In the genomic region with DNA sequence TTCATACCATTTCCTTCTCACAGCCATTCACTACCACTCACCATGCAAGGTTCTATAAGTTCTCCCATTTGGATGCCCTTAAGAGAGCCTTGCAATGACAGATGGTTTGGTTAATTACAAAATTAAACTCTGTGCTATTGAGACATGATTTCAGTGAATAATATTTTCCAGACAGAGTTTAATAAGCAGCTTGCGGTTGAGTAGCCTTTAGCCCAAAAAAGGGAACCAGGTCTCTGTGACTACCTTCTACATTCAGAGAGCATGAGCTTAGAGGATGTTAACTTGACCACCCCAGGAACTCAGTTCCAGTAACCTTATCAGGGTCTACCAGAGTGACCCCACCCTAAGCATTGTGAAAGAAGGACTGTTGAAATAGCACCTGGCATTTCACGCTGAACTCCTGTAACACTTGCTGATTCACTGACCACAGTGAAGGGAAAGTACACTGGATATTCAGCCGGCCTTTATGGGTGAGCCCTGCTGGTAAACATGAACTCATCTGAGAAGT, we compare ENCODE assay signal across 9 cellular contexts.
DNase-seq lines count a peak whose midpoint lies in the region; ATAC-seq, FAIRE-seq and TF ChIP-seq lines count a peak whose summit lies in the region.
"Had no signal": no experiment of that assay in that cellular context is flagged by ENCODE, and none has a peak within 500 bp of the region (broad histone marks: within the 10 kb centered on the region; RNA-seq: fewer than 3 reads in every experiment).

No MANE protein-coding gene starts in this region.

- peak; percentile 4 for TF ChIP-seq CTCF in brain microvascular endothelial cell (IDR thresholded peaks at IDR 0.05; ENCODE audit: low read depth, low read length, missing control alignments)

- peak; percentile 86 for ATAC-seq in GM21529 (IDR thresholded peaks at IDR 0.05; ENCODE audit: unreplicated experiment)

- peak; percentile 77 for DNase-seq in ELR (ENCODE audit: low read depth)
- DNase-seq in HT1080 (ENCODE audit: low read depth), result peak; percentile 82
- peak; percentile 84 for DNase-seq in brain microvascular endothelial cell
- DNase-seq in small intestine, result peak; percentile 0
- DNase-seq in NCI-H187 (lab: John Stamatoyannopoulos, UW), result no peak
- no peak for DNase-seq in NCI-H774 (lab: John Stamatoyannopoulos, UW)
- DNase-seq in mesenteric fat pad (ENCODE audit: low spot score), result no peak

- no peaks in the 10 kb centered on the region for H3K4me1 ChIP-seq in small intestine (ENCODE audit: control insufficient read depth in 2 of 2, insufficient read depth in 1 of 2, low read depth in 1 of 2, low read length in 1 of 2)

- H3K27me3 ChIP-seq in brain microvascular endothelial cell (replicated peaks) (no peaks in the 10 kb centered on the region), small intestine (ENCODE audit: control insufficient read depth in 2 of 2, insufficient read depth in 2 of 2, low read length in 2 of 2) (no peaks in the 10 kb centered on the region)

- no peaks in the 10 kb centered on the region for H3K9me3 ChIP-seq in small intestine (ENCODE audit: control insufficient read depth, low read depth)

- peak overlapping the region; percentile 17 for H3K27ac ChIP-seq in brain microvascular endothelial cell
- H3K27ac ChIP-seq in small intestine (ENCODE audit: low read depth in 1 of 2, low read length in 1 of 2), result no peak overlapping the region
- H3K27ac ChIP-seq: KMS-11 had no signal

- in situ Hi-C loops in brain microvascular endothelial cell (cut with HindIII; ENCODE audit: low pct_ligation_motif_present, low sequenced_read_pairs), result no loop called here

- no peak for FAIRE-seq in small intestine (lab: Jason Lieb, UNC)

- WGBS in small intestine, 3 donors, result 34 to 61% (median 51%) methylated on average over 3 of the region's 3 CpGs

- H3K4me3 ChIP-seq in brain microvascular endothelial cell (ENCODE audit: low read depth, low read length) (no peak overlapping the region), small intestine (ENCODE audit: low read depth in 1 of 2, low read length in 2 of 2) (no peak overlapping the region)

- H3K36me3 ChIP-seq in brain microvascular endothelial cell (replicated peaks), result no peaks in the 10 kb centered on the region
- H3K36me3 ChIP-seq in small intestine (ENCODE audit: control insufficient read depth in 2 of 2, insufficient read depth in 2 of 2, low read length in 2 of 2), result no peaks in the 10 kb centered on the region

Comparison
In these comparisons a context has a peak if more than half of its experiments do, and no peak if none do; other contexts are left out.
1. DNase-seq: peak in ELR (single experiment), HT1080 (single experiment), brain microvascular endothelial cell (single experiment) and small intestine (single experiment); none in NCI-H187 (0 of 2), NCI-H774 (single experiment) and mesenteric fat pad (single experiment).